24 cellular contexts compared by ENCODE assay signal in genomic region chr13:62920181-62920580, GRCh38.
"Had no signal": no experiment of that assay in that cellular context is flagged by ENCODE, and none has a peak within 500 bp of the region (broad histone marks: within the 10 kb centered on the region; RNA-seq: fewer than 3 reads in every experiment).

No MANE protein-coding gene starts in this region.

- H3K36me3 Mint-ChIP-seq: activated naive CD4-positive, alpha-beta T cell treated with anti-CD3 and anti-CD28 coated beads, Interleukin-2, amount 50 U/mL, for 24 hours had no signal

- H3K9me3 Mint-ChIP-seq: activated naive CD4-positive, alpha-beta T cell treated with anti-CD3 and anti-CD28 coated beads, Interleukin-2, amount 50 U/mL, for 24 hours; T-helper 1 cell treated with Interleukin-12 subunit alpha and Interleukin-12 subunit beta and Interleukin-4 antibody, amounts not matched to agents 30 μg/mL and 1 μg/mL, for 36 hours had no signal

- H3K4me1 Mint-ChIP-seq: activated naive CD4-positive, alpha-beta T cell treated with anti-CD3 and anti-CD28 coated beads, Interleukin-2, amount 50 U/mL, for 24 hours; central memory CD8-positive, alpha-beta T cell had no signal

- H3K27ac ChIP-seq: ascending aorta, body of pancreas, Peyer's patch, RWPE1, SJCRH30 had no signal

- ATAC-seq: activated CD4-positive, CD25-positive, alpha-beta regulatory T cell treated with anti-CD3 and anti-CD28 coated beads, Interleukin-2, amount 50 U/mL, for 24 hours; activated CD8-positive, alpha-beta T cell treated with anti-CD3 and anti-CD28 coated beads, Interleukin-2, amount 10 ng/mL, durations not matched to agents 7 days and 5 days; body of pancreas had no signal

- DNase-seq: activated CD4-positive, alpha-beta T cell treated with anti-CD3 and anti-CD28 coated beads for 4 hours; activated CD4-positive, alpha-beta T cell treated with anti-CD3 and anti-CD28 coated beads, Interleukin-2, amount 50 U/mL, for 4 hours; activated CD8-positive, alpha-beta memory T cell treated with anti-CD3 and anti-CD28 coated beads, Interleukin-2, amount 50 U/mL, for 48 hours; activated CD8-positive, alpha-beta T cell treated with anti-CD3 and anti-CD28 coated beads, Interleukin-2, amount 10 ng/mL, durations not matched to agents 7 days and 5 days; activated effector memory CD4-positive, alpha-beta T cell treated with Interleukin-2 at 50 U/mL for 16 hours; activated naive CD4-positive, alpha-beta T cell; activated T-cell treated with anti-CD3 and anti-CD28 coated beads, Interleukin-2, amount 50 U/mL, for 1 hour; amniotic stem cell; body of pancreas; NCI-H1048; NCI-H146; NCI-H187 treated with DMSO at 0.1 percent for 48 hours; NCI-H2081 treated with DMSO at 0.1 percent for 48 hours; NCI-H446; NCI-H524; Right ventricle myocardium superior; SJCRH30 had no signal

- H3K36me3 ChIP-seq: ascending aorta, Peyer's patch, SJCRH30 had no signal

- H3K9me3 ChIP-seq: ascending aorta, body of pancreas, Peyer's patch, SJCRH30 had no signal

- H3K27me3 ChIP-seq: ascending aorta, body of pancreas, Peyer's patch, SJCRH30 had no signal

- H3K27ac Mint-ChIP-seq: activated CD8-positive, alpha-beta T cell treated with anti-CD3 and anti-CD28 coated beads, Interleukin-2, amount 10 ng/mL, durations not matched to agents 7 days and 5 days; activated naive CD4-positive, alpha-beta T cell treated with anti-CD3 and anti-CD28 coated beads, Interleukin-2, amount 50 U/mL, for 24 hours; T-helper 1 cell treated with Interleukin-12 subunit alpha and Interleukin-12 subunit beta and Interleukin-4 antibody, amounts not matched to agents 30 μg/mL and 1 μg/mL, for 36 hours had no signal

- H3K27me3 Mint-ChIP-seq: activated naive CD4-positive, alpha-beta T cell treated with anti-CD3 and anti-CD28 coated beads, Interleukin-2, amount 50 U/mL, for 24 hours; central memory CD8-positive, alpha-beta T cell had no signal

- H3K4me3 ChIP-seq: ascending aorta, body of pancreas, Peyer's patch, SJCRH30 had no signal

- H3K4me1 ChIP-seq: ascending aorta, body of pancreas, Peyer's patch, SJCRH30 had no signal

- H3K4me3 Mint-ChIP-seq: activated CD8-positive, alpha-beta T cell treated with anti-CD3 and anti-CD28 coated beads, Interleukin-2, amount 10 ng/mL, durations not matched to agents 7 days and 5 days; activated naive CD4-positive, alpha-beta T cell treated with anti-CD3 and anti-CD28 coated beads, Interleukin-2, amount 50 U/mL, for 24 hours; central memory CD8-positive, alpha-beta T cell; T-helper 1 cell treated with Interleukin-12 subunit alpha and Interleukin-12 subunit beta and Interleukin-4 antibody, amounts not matched to agents 30 μg/mL and 1 μg/mL, for 36 hours had no signal
